Comparison of ENCODE assay signal across 1 cellular context in genomic region chr14:35046048-35046750, GRCh38.
TF ChIP-seq lines count a peak whose summit lies in the region.

Gene FAM177A1, plus strand, starts transcription at chr14:35046272. Its CDS starts 192 bp downstream, at chr14:35046464.

TF ChIP-seq in HepG2, 621 proteins besides CTCF, POLR2A, EP300 and RAD21 (continued from another document and continues in another):
- TF ChIP-seq ZNF18 (CRISPR knock-in tag; IDR thresholded peaks at IDR 0.05; ENCODE audit: insufficient replicate concordance) (peak; percentile 96), PCBP1 (IDR thresholded peaks at IDR 0.05; ENCODE audit: borderline replicate concordance, low read depth, low read length) (no peak), SNAPC5 (CRISPR knock-in tag; IDR thresholded peaks at IDR 0.05; ENCODE audit: borderline replicate concordance) (peak; percentile 33; the same call in 1 of the 2 replicates), ZFP62 (CRISPR knock-in tag; IDR thresholded peaks at IDR 0.05) (peak; percentile 92), ZFYVE20 (CRISPR knock-in tag; IDR thresholded peaks at IDR 0.05; ENCODE audit: borderline replicate concordance, low read depth) (no peak), ZNF710 (CRISPR knock-in tag; IDR thresholded peaks at IDR 0.05; ENCODE audit: borderline replicate concordance) (peak; percentile 97), ZNF513 (CRISPR knock-in tag; conservative IDR thresholded peaks at IDR 0.05) (peak; percentile 95), ZNF512B (CRISPR knock-in tag; IDR thresholded peaks at IDR 0.05; ENCODE audit: borderline replicate concordance) (peak; percentile 93), NFE2 (CRISPR knock-in tag; IDR thresholded peaks at IDR 0.05) (no peak), TERF1 (CRISPR knock-in tag; IDR thresholded peaks at IDR 0.05) (peak; percentile 97), ZNF605 (CRISPR knock-in tag; IDR thresholded peaks at IDR 0.05) (peak; percentile 88; the same call in 1 of the 2 replicates), ZNF431 (CRISPR knock-in tag; IDR thresholded peaks at IDR 0.05; ENCODE audit: borderline replicate concordance, low read depth) (peak; percentile 96; the same call in 1 of the 2 replicates), ZNF44 (CRISPR knock-in tag; IDR thresholded peaks at IDR 0.05) (peak; percentile 85; the same call in 1 of the 2 replicates), PRDM10 (CRISPR knock-in tag; IDR thresholded peaks at IDR 0.05; ENCODE audit: low read depth) (no peak), SCMH1 (CRISPR knock-in tag; IDR thresholded peaks at IDR 0.05; ENCODE audit: borderline replicate concordance) (no peak), PHF5A (CRISPR knock-in tag; IDR thresholded peaks at IDR 0.05; ENCODE audit: low read depth, unreplicated experiment) (peak; percentile 38), IRF9 (CRISPR knock-in tag; IDR thresholded peaks at IDR 0.05; ENCODE audit: borderline replicate concordance) (peak; percentile 97), CREB1 (IDR thresholded peaks at IDR 0.05) (peak; percentile 100), CREB1 (CRISPR knock-in tag; IDR thresholded peaks at IDR 0.05) (no peak; the same call in 1 of the 2 replicates), ZFP41 (CRISPR knock-in tag; IDR thresholded peaks at IDR 0.05; ENCODE audit: borderline replicate concordance) (no peak; the same call in 1 of the 2 replicates), ZNF704 (CRISPR knock-in tag; IDR thresholded peaks at IDR 0.05; ENCODE audit: borderline replicate concordance) (peak; percentile 91), GMEB2 (CRISPR knock-in tag; IDR thresholded peaks at IDR 0.05; ENCODE audit: low read depth) (no peak), ZNF468 (CRISPR knock-in tag; IDR thresholded peaks at IDR 0.05) (peak; percentile 97), PBX3 (CRISPR knock-in tag; IDR thresholded peaks at IDR 0.05; ENCODE audit: borderline replicate concordance) (peak; percentile 88), ATF7-NPFF (CRISPR knock-in tag; IDR thresholded peaks at IDR 0.05; ENCODE audit: low read depth) (peak; percentile 100), KLF16 (CRISPR knock-in tag; IDR thresholded peaks at IDR 0.05) (peak; percentile 91 to 96; a peak in 3 of 4 replicates), ZBTB37 (CRISPR knock-in tag; IDR thresholded peaks at IDR 0.05) (0 out of 2 replicates have a peak, but pooled peaks have one; percentile 6), ZNF256 (CRISPR knock-in tag; conservative IDR thresholded peaks at IDR 0.05) (peak; percentile 91), ARNTL (CRISPR knock-in tag; IDR thresholded peaks at IDR 0.05) (peak; percentile 84), SP140L (CRISPR knock-in tag; IDR thresholded peaks at IDR 0.05; ENCODE audit: borderline replicate concordance) (no peak), ZNF891 (CRISPR knock-in tag; IDR thresholded peaks at IDR 0.05) (peak; percentile 99), YEATS2 (CRISPR knock-in tag; IDR thresholded peaks at IDR 0.05; ENCODE audit: borderline replicate concordance) (peak; percentile 90)
